ENCODE assay signal across 16 cellular contexts in genomic region chr5:174610968-174611367, GRCh38.
DNase-seq lines count a peak whose midpoint lies in the region; ATAC-seq, FAIRE-seq and TF ChIP-seq lines count a peak whose summit lies in the region.
"Had no signal": no experiment of that assay in that cellular context is flagged by ENCODE, and none has a peak within 500 bp of the region (broad histone marks: within the 10 kb centered on the region; RNA-seq: fewer than 3 reads in every experiment).

No MANE protein-coding gene starts in this region.

- TF ChIP-seq CTCF in A549 (IDR thresholded peaks at IDR 0.05) (no peak), IMR-90 (conservative IDR thresholded peaks at IDR 0.05; ENCODE audit: low read depth, low read length) (no peak), uterus (IDR thresholded peaks at IDR 0.05) (no peak)

- H4K5ac ChIP-seq in IMR-90 (ENCODE audit: low read depth, low read length) (no peak overlapping the region), mesendoderm (ENCODE audit: low read length) (no peak overlapping the region)

- no peak overlapping the region for H3K9ac ChIP-seq in IMR-90 (ENCODE audit: low read depth, low read length)
- no peak overlapping the region for H3K9ac ChIP-seq in mesendoderm (ENCODE audit: low read length)

- H3K4me2 ChIP-seq in A549 (no peak overlapping the region), IMR-90 (ENCODE audit: low read depth, low read length) (no peak overlapping the region), mesendoderm (ENCODE audit: low read length) (no peak overlapping the region)

- POLR2A ChIA-PET in A549 (lab: Yijun Ruan, JAX): no interaction called here
- POLR2A ChIA-PET in IMR-90 (lab: Charles Lee; ENCODE audit: unreplicated experiment): no interaction called here

- no peaks in the 10 kb centered on the region for H3K79me2 ChIP-seq in mesendoderm (ENCODE audit: control insufficient read depth, insufficient read depth, low read length)

- H3K9me3 ChIP-seq in A549: peaks cover 4% of the 10 kb centered on the region; the same call in 1 of the 3 replicates
- H3K9me3 ChIP-seq in IMR-90 (ENCODE audit: control insufficient read depth, insufficient read depth, low read length): 0 out of 2 replicates have a peak, but pooled peaks cover 2% of the 10 kb centered on the region
- no peaks in the 10 kb centered on the region for H3K9me3 ChIP-seq in uterus
- H3K9me3 ChIP-seq: Peyer's patch, suprapubic skin had no signal

- H3K27ac ChIP-seq in A549 (no peak overlapping the region), IMR-90 (ENCODE audit: insufficient read depth, low read length) (no peak overlapping the region), mesendoderm (ENCODE audit: low read depth, low read length) (no peak overlapping the region), uterus (no peak overlapping the region)
- H3K27ac ChIP-seq: dorsolateral prefrontal cortex, suprapubic skin had no signal

- H3K14ac ChIP-seq in IMR-90 (replicated peaks; ENCODE audit: low read depth, low read length): no peak overlapping the region

- peak overlapping the region; percentile 44 for H2AK9ac ChIP-seq in IMR-90 (replicated peaks; ENCODE audit: low read depth, low read length, poor library complexity)

- no peaks in the 10 kb centered on the region for H3K9me1 ChIP-seq in IMR-90 (ENCODE audit: insufficient read depth, low read length)

- H3K4me1 ChIP-seq in A549 (peaks cover 16% of the 10 kb centered on the region), IMR-90 (ENCODE audit: control insufficient read depth, insufficient read depth, low read length) (peaks cover 5% of the 10 kb centered on the region; the same call in 1 of the 2 replicates), mesendoderm (ENCODE audit: control insufficient read depth, low read depth, low read length) (no peaks in the 10 kb centered on the region), uterus (no peaks in the 10 kb centered on the region)

- WGBS in A549 (ENCODE audit: missing lambda C conversion rate): 62% methylated on average over 8 of the region's 8 CpGs
- 61% methylated on average over 3 of the region's 8 CpGs; no CpG with 5 or more reads in 1 of the 2 experiments for WGBS in IMR-90 (ENCODE audit: extremely low coverage in 2 of 2, insufficient read length in 1 of 2), 2 experiments
- no CpG with 5 or more reads among the region's 8 CpGs for WGBS in mesendoderm (ENCODE audit: extremely low coverage, insufficient coverage, low lambda C conversion rate)

- H3K36me3 ChIP-seq in IMR-90 (ENCODE audit: control insufficient read depth, insufficient read depth, low read length): no peaks in the 10 kb centered on the region
- H3K36me3 ChIP-seq in mesendoderm (ENCODE audit: control insufficient read depth, insufficient read depth, low read length): no peaks in the 10 kb centered on the region
- H3K36me3 ChIP-seq in uterus: no peaks in the 10 kb centered on the region
- H3K36me3 ChIP-seq: Peyer's patch, suprapubic skin had no signal

- no peak for FAIRE-seq in A549 (lab: Jason Lieb, UNC)

- peak overlapping the region; percentile 5; the same call in 1 of the 3 replicates for H2BK15ac ChIP-seq in IMR-90 (ENCODE audit: low read depth, low read length)
- H2BK15ac ChIP-seq in mesendoderm (replicated peaks; ENCODE audit: low read depth): no peak overlapping the region

- in situ Hi-C loops in IMR-90 (cut with MboI; ENCODE audit: low sequenced_read_pairs): no loop called here

- H3K4me3 ChIP-seq in A549 (no peak overlapping the region), IMR-90 (ENCODE audit: insufficient read depth, low read depth, low read length) (no peak overlapping the region), mesendoderm (ENCODE audit: low read length) (no peak overlapping the region), uterus (no peak overlapping the region)
- H3K4me3 ChIP-seq: dorsolateral prefrontal cortex, Peyer's patch, suprapubic skin had no signal

- dilution Hi-C loops in IMR-90 (cut with HindIII; ENCODE audit: low sequenced_read_pairs, unreplicated experiment): no loop called here

- H2BK20ac ChIP-seq in IMR-90 (ENCODE audit: low read depth, low read length): no peak overlapping the region; the same call in 1 of the 2 replicates

- no peaks in the 10 kb centered on the region for H4K20me1 ChIP-seq in IMR-90 (ENCODE audit: insufficient read depth, low read length)

- peak overlapping the region; percentile 73 for H2AFZ ChIP-seq in IMR-90 (replicated peaks; ENCODE audit: low read length, poor library complexity)

- H4K8ac ChIP-seq in IMR-90 (ENCODE audit: low read depth in 2 of 2, low read length in 2 of 2): no peak overlapping the region
- no peak overlapping the region for H4K8ac ChIP-seq in mesendoderm (ENCODE audit: low read depth, low read length)

- BruUV-seq in IMR-90 (replicated peaks; lab: Mats Ljungman, UMichigan): no TSS peak

- H3K56ac ChIP-seq in IMR-90 (ENCODE audit: extremely low read depth, insufficient read depth, low read length) (no peak overlapping the region), mesendoderm (ENCODE audit: low read length) (no peak overlapping the region)

- H3K23ac ChIP-seq in IMR-90 (ENCODE audit: low read depth, low read length) (no peak overlapping the region), mesendoderm (ENCODE audit: low read length) (no peak overlapping the region)

- no peak for TF ChIP-seq POLR2A in A549 (IDR thresholded peaks at IDR 0.05; ENCODE audit: low read length)
- no peak for TF ChIP-seq POLR2A in IMR-90 (IDR thresholded peaks at IDR 0.05; ENCODE audit: low read depth, low read length)
- TF ChIP-seq POLR2A in uterus (IDR thresholded peaks at IDR 0.05): no peak

- no peak overlapping the region for H2BK5ac ChIP-seq in IMR-90 (ENCODE audit: low read depth, low read length, poor library complexity, severe bottlenecking)
- no peak overlapping the region for H2BK5ac ChIP-seq in mesendoderm (ENCODE audit: low read length)

- CTCF ChIA-PET in A549 (lab: Yijun Ruan, JAX): interaction anchor here (0.6 to 1.2 kb wide), 4 partner anchors 21 to 1119 kb away, joined by 3 to 4 read pairs (median 3); no protein-coding TSS in a partner anchor
- CTCF ChIA-PET in IMR-90 (lab: Yijun Ruan, JAX): no interaction called here

- no peak for TF ChIP-seq RAD21 in A549 (conservative IDR thresholded peaks at IDR 0.05 in 1 of 2, IDR thresholded peaks at IDR 0.05 in 1 of 2)
- no peak for TF ChIP-seq RAD21 in IMR-90 (IDR thresholded peaks at IDR 0.05; ENCODE audit: low read length)

- no peak for ATAC-seq in A549
- peak; percentile 69 for ATAC-seq in IMR-90 (ENCODE audit: low read depth)
- ATAC-seq in esophagus mucosa: peak; percentile 64
- ATAC-seq in GM19397 (IDR thresholded peaks at IDR 0.05; ENCODE audit: unreplicated experiment): no peak

- DNase-seq in A549 (ENCODE audit: low read depth in 1 of 2, low spot score in 1 of 2) (no peak), IMR-90 (peak; percentile 75), mesendoderm (no peak), SHP77 (lab: John Stamatoyannopoulos, UW) (no peak), NOMO-1 (lab: John Stamatoyannopoulos, UW; ENCODE audit: unreplicated experiment in 2 of 2) (no peak), uterus (no peak)
- DNase-seq: activated CD4-positive, alpha-beta T cell treated with anti-CD3 and anti-CD28 coated beads for 48 hours; activated T-cell treated with anti-CD3 and anti-CD28 coated beads, Interleukin-2, amount 50 U/mL, for 48 hours; dorsolateral prefrontal cortex; NCI-H1436; NCI-H526; nephron progenitor cell had no signal

- H3K79me1 ChIP-seq in IMR-90 (ENCODE audit: low read depth in 1 of 2, low read length in 2 of 2) (no peaks in the 10 kb centered on the region), mesendoderm (ENCODE audit: low read length) (no peaks in the 10 kb centered on the region)

- H3K18ac ChIP-seq in IMR-90 (ENCODE audit: low read depth, low read length) (no peak overlapping the region), mesendoderm (ENCODE audit: low read length) (no peak overlapping the region)

- H3K4ac ChIP-seq in IMR-90 (ENCODE audit: low read depth, low read length): no peak overlapping the region
- H3K4ac ChIP-seq in mesendoderm (ENCODE audit: low read depth, low read length): no peak overlapping the region

- H2BK120ac ChIP-seq in IMR-90 (ENCODE audit: low read depth, low read length): no peak overlapping the region; the same call in 1 of the 2 replicates
- no peak overlapping the region for H2BK120ac ChIP-seq in mesendoderm (ENCODE audit: low read depth, low read length)

- TF ChIP-seq EP300 in A549 (IDR thresholded peaks at IDR 0.05): no peak

- H2AK5ac ChIP-seq in IMR-90 (ENCODE audit: low read depth, low read length) (no peak overlapping the region; the same call in 1 of the 2 replicates), mesendoderm (ENCODE audit: low read length) (peak overlapping the region; percentile 27)

- H3K27me3 ChIP-seq in IMR-90 (ENCODE audit: control insufficient read depth, insufficient read depth, low read length) (no peaks in the 10 kb centered on the region), mesendoderm (ENCODE audit: insufficient read depth, low read length, poor library complexity) (no peaks in the 10 kb centered on the region), uterus (no peaks in the 10 kb centered on the region)
- H3K27me3 ChIP-seq: Peyer's patch had no signal

- peak overlapping the region; percentile 17; the same call in 1 of the 2 replicates for H4K91ac ChIP-seq in IMR-90 (ENCODE audit: insufficient read depth, low read depth, low read length)

- intact Hi-C loops in IMR-90 (cut with micrococcal nuclease) (no loop called here), uterus (cut with DNase I; ENCODE audit: low total_unique reads) (no loop called here)

TF ChIP-seq in A549, 52 proteins besides CTCF, POLR2A, EP300 and RAD21:
- TF ChIP-seq JUNB (IDR thresholded peaks at IDR 0.05) (no peak), CEBPB (IDR thresholded peaks at IDR 0.05) (peak; percentile 70 to 76; a peak in 3 of 4 replicates)

TF ChIP-seq in IMR-90, 13 proteins besides CTCF, POLR2A, EP300 and RAD21:
- TF ChIP-seq CEBPB (IDR thresholded peaks at IDR 0.05; ENCODE audit: low read depth, low read length) (peak; percentile 93), FOS (IDR thresholded peaks at IDR 0.05; ENCODE audit: low read depth, low read length) (no peak)

Comparison
In these comparisons a context has a peak if more than half of its experiments do, and no peak if none do; other contexts are left out.
1. ATAC-seq: peak in IMR-90 (single experiment) and esophagus mucosa (single experiment); none in A549 (0 of 2) and GM19397 (single experiment).